1 cellular context compared by ENCODE assay signal in the genomic region with DNA sequence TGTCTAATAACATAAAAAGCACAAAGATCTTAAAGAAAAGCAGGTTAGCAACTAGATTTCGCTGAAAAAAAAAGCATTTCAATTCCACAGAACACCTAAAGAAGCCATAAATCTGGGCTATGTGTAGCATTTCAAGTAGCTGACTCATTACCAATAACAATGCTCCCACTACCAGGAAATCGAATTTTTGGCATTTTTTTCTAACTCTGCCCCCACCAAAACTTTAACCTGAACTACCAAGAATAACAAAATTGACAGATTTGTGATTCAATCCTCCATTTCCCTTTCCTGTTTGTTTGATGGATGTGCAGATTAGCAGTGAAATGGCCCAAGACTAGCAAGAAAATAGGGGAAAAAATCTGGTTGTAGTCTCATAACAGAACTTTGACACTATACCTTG.
A peak's percentile ranks its signal among the peaks of the same experiment; 100 is the strongest.
TF ChIP-seq lines count a peak whose summit lies in the region.

No MANE protein-coding gene starts in this region.

TF ChIP-seq in endothelial cell of umbilical vein, 7 proteins besides CTCF, POLR2A, EP300 and RAD21 (continued from another document):
- TF ChIP-seq POLR2AphosphoS5 (IDR thresholded peaks at IDR 0.05; ENCODE audit: insufficient read depth, low read depth, low read length) (peak; percentile 50), MAX (IDR thresholded peaks at IDR 0.05; ENCODE audit: insufficient read depth, insufficient read length) (no peak), EZH2 (IDR thresholded peaks at IDR 0.05; ENCODE audit: borderline replicate concordance, low read depth, low read length, severe bottlenecking) (no peak), FOS (IDR thresholded peaks at IDR 0.05; ENCODE audit: borderline replicate concordance, insufficient read depth, low read length) (no peak), MYC (IDR thresholded peaks at IDR 0.05; ENCODE audit: low read depth, low read length) (no peak)
